In the genomic region with DNA sequence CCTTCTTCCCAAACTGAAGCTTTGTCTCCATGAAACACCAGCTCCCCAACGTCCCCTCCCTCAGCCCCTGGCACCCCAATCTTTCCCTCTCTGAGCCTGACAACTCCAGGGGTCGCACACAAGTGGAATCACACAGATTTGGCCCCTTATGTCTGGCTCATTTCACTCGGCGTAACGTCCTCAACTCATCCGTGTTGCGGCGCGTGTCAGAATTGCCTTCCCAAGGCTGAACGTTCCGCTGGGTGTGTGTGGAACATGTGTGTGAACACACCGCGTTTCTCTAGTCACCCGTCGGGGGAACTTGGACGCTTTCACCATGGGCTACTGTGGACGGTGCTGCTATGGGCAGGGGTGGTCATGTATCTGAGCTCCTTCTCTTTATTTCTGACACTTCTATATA, we compare ENCODE assay signal across 1 cellular context.
TF ChIP-seq lines count a peak whose summit lies in the region.

No MANE protein-coding gene starts in this region.

TF ChIP-seq in HepG2, 621 proteins besides CTCF, POLR2A, EP300 and RAD21 (continued from another document):
- TF ChIP-seq, protein P1, sequence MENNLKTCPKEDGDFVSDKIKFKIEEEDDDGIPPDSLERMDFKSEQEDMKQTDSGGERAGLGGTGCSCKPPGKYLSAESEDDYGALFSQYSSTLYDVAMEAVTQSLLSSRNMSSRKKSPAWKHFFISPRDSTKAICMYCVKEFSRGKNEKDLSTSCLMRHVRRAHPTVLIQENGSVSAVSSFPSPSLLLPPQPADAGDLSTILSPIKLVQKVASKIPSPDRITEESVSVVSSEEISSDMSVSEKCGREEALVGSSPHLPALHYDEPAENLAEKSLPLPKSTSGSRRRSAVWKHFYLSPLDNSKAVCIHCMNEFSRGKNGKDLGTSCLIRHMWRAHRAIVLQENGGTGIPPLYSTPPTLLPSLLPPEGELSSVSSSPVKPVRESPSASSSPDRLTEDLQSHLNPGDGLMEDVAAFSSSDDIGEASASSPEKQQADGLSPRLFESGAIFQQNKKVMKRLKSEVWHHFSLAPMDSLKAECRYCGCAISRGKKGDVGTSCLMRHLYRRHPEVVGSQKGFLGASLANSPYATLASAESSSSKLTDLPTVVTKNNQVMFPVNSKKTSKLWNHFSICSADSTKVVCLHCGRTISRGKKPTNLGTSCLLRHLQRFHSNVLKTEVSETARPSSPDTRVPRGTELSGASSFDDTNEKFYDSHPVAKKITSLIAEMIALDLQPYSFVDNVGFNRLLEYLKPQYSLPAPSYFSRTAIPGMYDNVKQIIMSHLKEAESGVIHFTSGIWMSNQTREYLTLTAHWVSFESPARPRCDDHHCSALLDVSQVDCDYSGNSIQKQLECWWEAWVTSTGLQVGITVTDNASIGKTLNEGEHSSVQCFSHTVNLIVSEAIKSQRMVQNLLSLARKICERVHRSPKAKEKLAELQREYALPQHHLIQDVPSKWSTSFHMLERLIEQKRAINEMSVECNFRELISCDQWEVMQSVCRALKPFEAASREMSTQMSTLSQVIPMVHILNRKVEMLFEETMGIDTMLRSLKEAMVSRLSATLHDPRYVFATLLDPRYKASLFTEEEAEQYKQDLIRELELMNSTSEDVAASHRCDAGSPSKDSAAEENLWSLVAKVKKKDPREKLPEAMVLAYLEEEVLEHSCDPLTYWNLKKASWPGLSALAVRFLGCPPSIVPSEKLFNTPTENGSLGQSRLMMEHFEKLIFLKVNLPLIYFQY (CRISPR knock-in tag; IDR thresholded peaks at IDR 0.05; ENCODE audit: borderline replicate concordance): no peak
- TF ChIP-seq SIX1 (CRISPR knock-in tag; IDR thresholded peaks at IDR 0.05; ENCODE audit: borderline replicate concordance) (no peak), AHR (CRISPR knock-in tag; IDR thresholded peaks at IDR 0.05) (no peak), ZNF136 (CRISPR knock-in tag; IDR thresholded peaks at IDR 0.05; ENCODE audit: low read depth) (no peak), ELF4 (CRISPR knock-in tag; IDR thresholded peaks at IDR 0.05; ENCODE audit: borderline replicate concordance) (no peak)
- TF ChIP-seq, protein P2, sequence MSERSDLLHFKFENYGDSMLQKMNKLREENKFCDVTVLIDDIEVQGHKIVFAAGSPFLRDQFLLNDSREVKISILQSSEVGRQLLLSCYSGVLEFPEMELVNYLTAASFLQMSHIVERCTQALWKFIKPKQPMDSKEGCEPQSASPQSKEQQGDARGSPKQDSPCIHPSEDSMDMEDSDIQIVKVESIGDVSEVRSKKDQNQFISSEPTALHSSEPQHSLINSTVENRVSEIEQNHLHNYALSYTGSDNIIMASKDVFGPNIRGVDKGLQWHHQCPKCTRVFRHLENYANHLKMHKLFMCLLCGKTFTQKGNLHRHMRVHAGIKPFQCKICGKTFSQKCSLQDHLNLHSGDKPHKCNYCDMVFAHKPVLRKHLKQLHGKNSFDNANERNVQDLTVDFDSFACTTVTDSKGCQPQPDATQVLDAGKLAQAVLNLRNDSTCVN (CRISPR knock-in tag; IDR thresholded peaks at IDR 0.05; ENCODE audit: borderline replicate concordance): no peak
